Comparison of ENCODE assay signal across 7 cellular contexts in the genomic region with DNA sequence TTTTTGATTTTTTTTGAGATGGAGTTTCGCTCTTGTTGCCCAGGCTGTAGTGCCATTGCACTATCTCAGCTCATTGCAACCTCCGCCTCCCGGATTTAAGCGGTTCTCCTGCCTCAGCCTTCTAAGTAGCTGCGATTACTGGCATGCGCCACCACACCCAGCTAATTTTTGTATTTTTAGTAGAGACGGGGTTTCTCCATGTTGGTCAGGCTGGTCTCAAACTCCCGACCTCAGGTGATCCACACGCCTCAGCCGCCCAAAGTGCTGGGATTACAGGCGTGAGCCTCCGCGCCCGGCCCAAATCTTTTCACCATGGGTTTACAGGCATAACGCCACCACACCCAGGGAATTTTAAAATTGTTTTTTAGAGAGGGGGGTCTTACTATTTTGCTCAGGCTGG. TPM values are rescaled to one million over a fixed set of nuclear protein-coding genes. Genes with fewer than 3 reads are reported as not detected.
DNase-seq lines count a peak whose midpoint lies in the region; ATAC-seq and TF ChIP-seq lines count a peak whose summit lies in the region.
"Not testable (repeated sequence)": the region's sequence is repeated elsewhere in the genome, so short reads cannot be mapped to it uniquely, and the experiment has no call there.

No MANE protein-coding gene starts in this region.

- H3K9me3 Mint-ChIP-seq in CD8-positive, alpha-beta T cell; activated CD4-positive, alpha-beta T cell treated with anti-CD3 and anti-CD28 coated beads, Interleukin-2, amount 10 ng/mL, durations not matched to agents 7 days and 5 days; glutamatergic neuron (ENCODE audit: unreplicated experiment); naive B cell: not testable (repeated sequence)

- H3F3A ChIP-seq in smooth muscle cell (ENCODE audit: low read depth) = peaks cover 20% of the 10 kb centered on the region

- not testable (repeated sequence) for H3K9me3 ChIP-seq in CD8-positive, alpha-beta T cell (ENCODE audit: low read length); ascending aorta; smooth muscle cell (replicated peaks; ENCODE audit: low read depth)

- H3K36me3 ChIP-seq in CD8-positive, alpha-beta T cell (ENCODE audit: insufficient read depth, low read length) = peaks cover 11% of the 10 kb centered on the region
- H3K36me3 ChIP-seq in ascending aorta (peaks cover 0 to 31% of the 10 kb centered on the region in 2 donors), smooth muscle cell (ENCODE audit: low read depth) (peaks cover 27% of the 10 kb centered on the region)

- POLR2A ChIA-PET in CD8-positive, alpha-beta T cell (lab: Charles Lee) = interaction anchor here (0.8 to 6.0 kb wide), 4 partner anchors 9 to 54 kb away, joined by 3 to 39 read pairs (median 4); no protein-coding TSS in a partner anchor
- POLR2A ChIA-PET in activated CD4-positive, alpha-beta T cell treated with anti-CD3 and anti-CD28 coated beads, Interleukin-2, amount 10 ng/mL, durations not matched to agents 7 days and 5 days (lab: Charles Lee) = not testable (repeated sequence)

- H3K27ac Mint-ChIP-seq in CD8-positive, alpha-beta T cell = peak overlapping the region; percentile 53
- peak overlapping the region; percentile 60 for H3K27ac Mint-ChIP-seq in activated CD4-positive, alpha-beta T cell treated with anti-CD3 and anti-CD28 coated beads, Interleukin-2, amount 10 ng/mL, durations not matched to agents 7 days and 5 days
- not testable (repeated sequence) for H3K27ac Mint-ChIP-seq in glutamatergic neuron (ENCODE audit: unreplicated experiment)
- H3K27ac Mint-ChIP-seq in naive B cell = peak overlapping the region in 3 of 6 donors; percentile 28 to 67 (median 31)

- H3K4me1 ChIP-seq in CD8-positive, alpha-beta T cell (ENCODE audit: insufficient read depth, low read length) = peaks cover 16% of the 10 kb centered on the region
- not testable (repeated sequence) for H3K4me1 ChIP-seq in ascending aorta; smooth muscle cell (ENCODE audit: low read depth)

- not testable (repeated sequence) for H2AFZ ChIP-seq in smooth muscle cell (ENCODE audit: low read depth)

- not testable (repeated sequence) for ATAC-seq in CD8-positive, alpha-beta T cell; naive B cell (ENCODE audit: low read depth in 2 of 2)

- peaks cover 28% of the 10 kb centered on the region for H3K79me2 ChIP-seq in smooth muscle cell (ENCODE audit: low read depth)

- not testable (repeated sequence) for H3K27ac ChIP-seq in CD8-positive, alpha-beta T cell (ENCODE audit: low read depth, low read length)
- H3K27ac ChIP-seq in ascending aorta (peak overlapping the region; percentile 85 to 93), smooth muscle cell (ENCODE audit: low read depth) (peak overlapping the region; percentile 72)

- not testable (repeated sequence) for H3K9ac ChIP-seq in smooth muscle cell (ENCODE audit: low read depth)

- H3K36me3 Mint-ChIP-seq in CD8-positive, alpha-beta T cell = peaks cover 55% of the 10 kb centered on the region
- H3K36me3 Mint-ChIP-seq in activated CD4-positive, alpha-beta T cell treated with anti-CD3 and anti-CD28 coated beads, Interleukin-2, amount 10 ng/mL, durations not matched to agents 7 days and 5 days (ENCODE audit: low read depth) = peaks cover 52% of the 10 kb centered on the region
- H3K36me3 Mint-ChIP-seq in glutamatergic neuron (ENCODE audit: unreplicated experiment); naive B cell: not testable (repeated sequence)

- not testable (repeated sequence) for DNase-seq in CD8-positive, alpha-beta T cell; activated CD4-positive, alpha-beta T cell treated with anti-CD3 and anti-CD28 coated beads, Interleukin-2, amount 10 ng/mL, durations not matched to agents 7 days and 5 days; ascending aorta (ENCODE audit: low spot score in 2 of 2); glutamatergic neuron; naive B cell; smooth muscle cell (lab: John Stamatoyannopoulos, UW; ENCODE audit: unreplicated experiment)
- DNase-seq in NCI-H82 (lab: John Stamatoyannopoulos, UW) = peak; percentile 5

- not testable (repeated sequence) for H3K27me3 Mint-ChIP-seq in CD8-positive, alpha-beta T cell (ENCODE audit: low read depth); activated CD4-positive, alpha-beta T cell treated with anti-CD3 and anti-CD28 coated beads, Interleukin-2, amount 10 ng/mL, durations not matched to agents 7 days and 5 days; glutamatergic neuron (ENCODE audit: unreplicated experiment); naive B cell

- not testable (repeated sequence) for H3K27me3 ChIP-seq in CD8-positive, alpha-beta T cell (ENCODE audit: insufficient read depth, low read length); ascending aorta; smooth muscle cell (ENCODE audit: low read depth)

- TF ChIP-seq CTCF in CD8-positive, alpha-beta T cell (IDR thresholded peaks at IDR 0.05); ascending aorta (IDR thresholded peaks at IDR 0.05); glutamatergic neuron (IDR thresholded peaks at IDR 0.05; ENCODE audit: partially characterized antibody, unreplicated experiment); smooth muscle cell (IDR thresholded peaks at IDR 0.05; ENCODE audit: borderline replicate concordance, insufficient read depth, poor library complexity, severe bottlenecking): not testable (repeated sequence)

- H3K4me2 ChIP-seq in smooth muscle cell = peak overlapping the region; percentile 85

- intact Hi-C loops in CD8-positive, alpha-beta T cell (cut with DNase I, micrococcal nuclease) = loop anchor here in 1 of 2 experiments (1.0 kb wide), 1 partner anchor 34 kb away; the partner anchor contains the start of gene ERO1A
- intact Hi-C loops in ascending aorta (cut with DNase I) = not testable (repeated sequence)

- peak overlapping the region; percentile 61 for H3K4me3 Mint-ChIP-seq in CD8-positive, alpha-beta T cell
- H3K4me3 Mint-ChIP-seq in activated CD4-positive, alpha-beta T cell treated with anti-CD3 and anti-CD28 coated beads, Interleukin-2, amount 10 ng/mL, durations not matched to agents 7 days and 5 days = peak overlapping the region; percentile 25
- H3K4me3 Mint-ChIP-seq in glutamatergic neuron (ENCODE audit: unreplicated experiment) (peak overlapping the region; percentile 35), naive B cell (peak overlapping the region in 7 of 8 donors; percentile 20 to 96 (median 61))

- peaks cover 24% of the 10 kb centered on the region for H4K20me1 ChIP-seq in smooth muscle cell (ENCODE audit: low read depth)

- H3K4me1 Mint-ChIP-seq in CD8-positive, alpha-beta T cell (ENCODE audit: low read depth) = peaks cover 32% of the 10 kb centered on the region
- H3K4me1 Mint-ChIP-seq in activated CD4-positive, alpha-beta T cell treated with anti-CD3 and anti-CD28 coated beads, Interleukin-2, amount 10 ng/mL, durations not matched to agents 7 days and 5 days = peaks cover 24% of the 10 kb centered on the region
- H3K4me1 Mint-ChIP-seq in glutamatergic neuron (ENCODE audit: low read depth, unreplicated experiment) = not testable (repeated sequence)
- peaks cover 26 to 69% (median 36%) of the 10 kb centered on the region in 3 donors for H3K4me1 Mint-ChIP-seq in naive B cell

- CTCF ChIA-PET in CD8-positive, alpha-beta T cell (lab: Charles Lee) = interaction anchor here (0.8 to 1.1 kb wide), 2 partner anchors 9 to 14 kb away, joined by 4 to 6 read pairs; no protein-coding TSS in a partner anchor
- CTCF ChIA-PET in activated CD4-positive, alpha-beta T cell treated with anti-CD3 and anti-CD28 coated beads, Interleukin-2, amount 10 ng/mL, durations not matched to agents 7 days and 5 days (lab: Charles Lee) = interaction anchor here (0.8 to 1.2 kb wide), 3 partner anchors 20 to 50 kb away, joined by 3 read pairs; no protein-coding TSS in a partner anchor

- 84% methylated on average over 15 of the region's 15 CpGs for WGBS in smooth muscle cell (ENCODE audit: low lambda C conversion rate)

- H3K4me3 ChIP-seq in CD8-positive, alpha-beta T cell (ENCODE audit: low read depth, low read length); ascending aorta: not testable (repeated sequence)
- H3K4me3 ChIP-seq in smooth muscle cell = peak overlapping the region; percentile 71

RNA-seq across cellular contexts. Expression of gene STYX, which starts 0.9 kb away (rescaled TPM):
- total RNA-seq in CD8-positive, alpha-beta T cell = 10 to 100 TPM; 15.9 to 16.6 TPM
- 10 to 100 TPM; 20.7 to 24.4 TPM for total RNA-seq in activated CD4-positive, alpha-beta T cell treated with anti-CD3 and anti-CD28 coated beads, Interleukin-2, amount 10 ng/mL, durations not matched to agents 7 days and 5 days
- total RNA-seq in ascending aorta (5.2 TPM), glutamatergic neuron (ENCODE audit: unreplicated experiment) (5.5 TPM), smooth muscle cell (17.9 and 20.3 TPM in 2 replicates)
- polyA plus RNA-seq in naive B cell (ENCODE audit: low read depth in 6 of 6) (10 to 100 TPM; 14.9 to 20.4 (median 17.1) TPM), smooth muscle cell (8.5 TPM in 2 replicates)

RNA-seq across cellular contexts. Expression of gene PSMC6, which starts 22.0 kb away (rescaled TPM):
- total RNA-seq in CD8-positive, alpha-beta T cell = 100 to 1,000 TPM; 108 to 122 TPM
- total RNA-seq in activated CD4-positive, alpha-beta T cell treated with anti-CD3 and anti-CD28 coated beads, Interleukin-2, amount 10 ng/mL, durations not matched to agents 7 days and 5 days = 10 to 100 TPM; 75.4 to 85.5 TPM
- total RNA-seq in ascending aorta (19.3 TPM), glutamatergic neuron (ENCODE audit: unreplicated experiment) (101 TPM), smooth muscle cell (138 and 169 TPM in 2 replicates)
- polyA plus RNA-seq in naive B cell (ENCODE audit: low read depth in 6 of 6) (10 to 100 TPM; 46.9 to 76.5 (median 69.7) TPM), smooth muscle cell (90.9 and 91.9 TPM in 2 replicates)

RNA-seq across cellular contexts. Expression of gene ERO1A, which starts 33.7 kb away (rescaled TPM):
- 10 to 100 TPM; 55.3 to 55.4 TPM for total RNA-seq in CD8-positive, alpha-beta T cell
- 100 to 1,000 TPM; 134 to 155 TPM for total RNA-seq in activated CD4-positive, alpha-beta T cell treated with anti-CD3 and anti-CD28 coated beads, Interleukin-2, amount 10 ng/mL, durations not matched to agents 7 days and 5 days
- total RNA-seq in ascending aorta (25.9 TPM), glutamatergic neuron (ENCODE audit: unreplicated experiment) (25.8 TPM), smooth muscle cell (105 and 136 TPM in 2 replicates)
- polyA plus RNA-seq in naive B cell (ENCODE audit: low read depth in 6 of 6) (10 to 100 TPM; 20.4 to 26.0 (median 23.2) TPM), smooth muscle cell (50.4 and 68.1 TPM in 2 replicates)
